ENCODE assay signal across 8 cellular contexts in genomic region chr14:68784995-68785816, GRCh38. TPM values are rescaled to one million over a fixed set of nuclear protein-coding genes. Genes with fewer than 3 reads are reported as not detected.
A peak's percentile ranks its signal among the peaks of the same experiment; 100 is the strongest.
DNase-seq lines count a peak whose midpoint lies in the region; ATAC-seq and TF ChIP-seq lines count a peak whose summit lies in the region.

No MANE protein-coding gene starts in this region.

- H4K20me1 ChIP-seq in OCI-LY3 (ENCODE audit: insufficient read depth, low read length) = peaks cover 28% of the 10 kb centered on the region

- H3K36me3 ChIP-seq in OCI-LY3 (replicated peaks; ENCODE audit: low read depth, low read length) = peaks cover 34% of the 10 kb centered on the region

- no peak overlapping the region for H2AFZ ChIP-seq in OCI-LY3 (ENCODE audit: low read depth, low read length)

- DNase-seq in AG08395 (ENCODE audit: low spot score) (peak; percentile 47), natural killer cell (no peak), Kasumi-1 (lab: John Stamatoyannopoulos, UW) (no peak)
- no peak for DNase-seq in effector memory CD8-positive, alpha-beta T cell
- no peak for DNase-seq in activated CD4-positive, alpha-beta T cell treated with anti-CD3 and anti-CD28 coated beads for 48 hours

- no peak overlapping the region for H3K9ac ChIP-seq in OCI-LY3 (ENCODE audit: low read length)

- peak overlapping the region; percentile 40 for H3K4me2 ChIP-seq in OCI-LY3 (ENCODE audit: low read length)

- peaks cover 69 to 80% of the 10 kb centered on the region in 2 donors for H3K4me1 Mint-ChIP-seq in effector memory CD8-positive, alpha-beta T cell (ENCODE audit: low read depth in 2 of 2)
- H3K4me1 Mint-ChIP-seq in natural killer cell = peaks cover 71 to 79% of the 10 kb centered on the region in 2 donors

- H3K9me3 ChIP-seq in OCI-LY3 (ENCODE audit: insufficient read depth, low read length) = no peaks in the 10 kb centered on the region

- peak overlapping the region; percentile 93 to 94 for H3K27ac Mint-ChIP-seq in effector memory CD8-positive, alpha-beta T cell
- peak overlapping the region; percentile 99 for H3K27ac Mint-ChIP-seq in natural killer cell

- peak overlapping the region; percentile 80 to 95 for H3K4me3 Mint-ChIP-seq in effector memory CD8-positive, alpha-beta T cell
- H3K4me3 Mint-ChIP-seq in natural killer cell = no peak overlapping the region

- intact Hi-C loops in natural killer cell (cut with micrococcal nuclease) = loop anchor here (5.0 to 10.0 kb wide), 3 partner anchors 32 to 380 kb away; no protein-coding TSS in a partner anchor

- no peaks in the 10 kb centered on the region for H3K27me3 Mint-ChIP-seq in effector memory CD8-positive, alpha-beta T cell
- H3K27me3 Mint-ChIP-seq in natural killer cell (ENCODE audit: low read depth in 2 of 2) = no peaks in the 10 kb centered on the region

- no peak for ATAC-seq in effector memory CD8-positive, alpha-beta T cell (replicated peaks)
- ATAC-seq in natural killer cell (no peak), GM18502 (IDR thresholded peaks at IDR 0.05; ENCODE audit: poor library complexity, unreplicated experiment) (no peak), GM21360 (IDR thresholded peaks at IDR 0.05; ENCODE audit: unreplicated experiment) (no peak)

- peaks cover 18% of the 10 kb centered on the region for H3K79me2 ChIP-seq in OCI-LY3 (ENCODE audit: low read length)

- H3K36me3 Mint-ChIP-seq in effector memory CD8-positive, alpha-beta T cell (ENCODE audit: insufficient read depth) = peaks cover 53% of the 10 kb centered on the region
- H3K36me3 Mint-ChIP-seq in natural killer cell = peaks cover 15% of the 10 kb centered on the region

- TF ChIP-seq CTCF in OCI-LY3 (IDR thresholded peaks at IDR 0.05; ENCODE audit: low read depth, low read length) = no peak
- no peak for TF ChIP-seq CTCF in natural killer cell (IDR thresholded peaks at IDR 0.05)

- peak overlapping the region; percentile 56 for H3K27ac ChIP-seq in OCI-LY3 (ENCODE audit: low read length)

- no peaks in the 10 kb centered on the region for H3K9me3 Mint-ChIP-seq in effector memory CD8-positive, alpha-beta T cell
- H3K9me3 Mint-ChIP-seq in natural killer cell = no peaks in the 10 kb centered on the region

- no peak overlapping the region for H3K4me3 ChIP-seq in OCI-LY3 (ENCODE audit: low read length)

- peaks cover 74% of the 10 kb centered on the region for H3K4me1 ChIP-seq in OCI-LY3 (ENCODE audit: low read length)

- peaks cover 2% of the 10 kb centered on the region; the same call in 1 of the 2 replicates for H3K27me3 ChIP-seq in OCI-LY3 (ENCODE audit: low read depth, low read length)

RNA-seq across cellular contexts. Expression of gene ZFP36L1, which starts 7.7 kb away (rescaled TPM):
- 100 to 1,000 TPM; 143 to 167 (median 166) TPM for total RNA-seq in natural killer cell
